ENCODE assay signal across 1 cellular context in genomic region chr17:40283662-40284061, GRCh38.
TF ChIP-seq lines count a peak whose summit lies in the region.

No MANE protein-coding gene starts in this region.

TF ChIP-seq in GM12878, 131 proteins besides CTCF, POLR2A, EP300 and RAD21 (continued from another document and continues in another):
- no peak for TF ChIP-seq CEBPZ (IDR thresholded peaks at IDR 0.05; ENCODE audit: low read depth, low read length)
- TF ChIP-seq GATAD2B (conservative IDR thresholded peaks at IDR 0.05; ENCODE audit: low read depth): no peak
- TF ChIP-seq SKIL (IDR thresholded peaks at IDR 0.05; ENCODE audit: low read depth, poor library complexity, severe bottlenecking): no peak
- no peak for TF ChIP-seq SMAD1 (IDR thresholded peaks at IDR 0.05; ENCODE audit: low read depth, partially characterized antibody)
- TF ChIP-seq ETV6 (conservative IDR thresholded peaks at IDR 0.05 in 1 of 2, IDR thresholded peaks at IDR 0.05 in 1 of 2; ENCODE audit: borderline replicate concordance in 1 of 2, low read depth in 1 of 2): no peak
- no peak for TF ChIP-seq NR2C2 (IDR thresholded peaks at IDR 0.05; ENCODE audit: borderline replicate concordance, control insufficient read depth, insufficient read length, low read depth)
- peak; percentile 58 for TF ChIP-seq JUNB (IDR thresholded peaks at IDR 0.05)
- no peak for TF ChIP-seq PAX8 (IDR thresholded peaks at IDR 0.05)
- no peak for TF ChIP-seq ZNF24 (IDR thresholded peaks at IDR 0.05)
- TF ChIP-seq TCF12 (IDR thresholded peaks at IDR 0.05; ENCODE audit: low read depth, low read length): no peak
- TF ChIP-seq KDM1A (IDR thresholded peaks at IDR 0.05; ENCODE audit: borderline replicate concordance): no peak
- no peak for TF ChIP-seq FOXM1 (IDR thresholded peaks at IDR 0.05; ENCODE audit: low read depth, low read length)
- TF ChIP-seq IRF3 (IDR thresholded peaks at IDR 0.05): no peak
- TF ChIP-seq PAX5 (IDR thresholded peaks at IDR 0.05; ENCODE audit: borderline replicate concordance, low read depth, low read length): no peak
- no peak for TF ChIP-seq PKNOX1 (IDR thresholded peaks at IDR 0.05)
- TF ChIP-seq NR2C1 (IDR thresholded peaks at IDR 0.05): peak; percentile 80
- no peak for TF ChIP-seq ELK1 (IDR thresholded peaks at IDR 0.05; ENCODE audit: low read depth, low read length)
- no peak for TF ChIP-seq ZBTB33 (IDR thresholded peaks at IDR 0.05)
- TF ChIP-seq BRCA1 (IDR thresholded peaks at IDR 0.05; ENCODE audit: low read depth, low read length): no peak
- no peak for TF ChIP-seq ZBTB4 (CRISPR knock-in tag; IDR thresholded peaks at IDR 0.05)
- TF ChIP-seq IKZF1 (conservative IDR thresholded peaks at IDR 0.05): 0 out of 2 replicates have a peak, but pooled peaks have one; percentile 30
- no peak for TF ChIP-seq KAT2A (conservative IDR thresholded peaks at IDR 0.05; ENCODE audit: control insufficient read depth, low read depth, low read length)
- no peak for TF ChIP-seq RELA (IDR thresholded peaks at IDR 0.05; ENCODE audit: borderline replicate concordance, partially characterized antibody)
- TF ChIP-seq E2F4 (IDR thresholded peaks at IDR 0.05; ENCODE audit: low read depth, low read length): no peak
- TF ChIP-seq CEBPB (IDR thresholded peaks at IDR 0.05; ENCODE audit: borderline replicate concordance in 1 of 2, low read depth in 2 of 2, low read length in 2 of 2): no peak
- no peak for TF ChIP-seq POLR2AphosphoS2 (IDR thresholded peaks at IDR 0.05; ENCODE audit: low read depth, low read length)
- TF ChIP-seq BCL11A (IDR thresholded peaks at IDR 0.05; ENCODE audit: low read depth, low read length): peak; percentile 72; the same call in 1 of the 2 replicates
- TF ChIP-seq TCF3 (IDR thresholded peaks at IDR 0.05; ENCODE audit: borderline replicate concordance, insufficient read depth, low read depth, low read length): no peak
- TF ChIP-seq NRF1 (conservative IDR thresholded peaks at IDR 0.05; ENCODE audit: low read depth, low read length): no peak
- no peak for TF ChIP-seq MAX (IDR thresholded peaks at IDR 0.05; ENCODE audit: low read depth, low read length)
- peak; percentile 76 for TF ChIP-seq RAD51 (IDR thresholded peaks at IDR 0.05)
- TF ChIP-seq CREM (IDR thresholded peaks at IDR 0.05; ENCODE audit: low read depth): no peak
- TF ChIP-seq CHD1 (IDR thresholded peaks at IDR 0.05; ENCODE audit: low read depth, low read length): no peak
- TF ChIP-seq HDGF (IDR thresholded peaks at IDR 0.05): no peak
- TF ChIP-seq POLR2AphosphoS5 (IDR thresholded peaks at IDR 0.05; ENCODE audit: low read length): no peak
- TF ChIP-seq JUND (IDR thresholded peaks at IDR 0.05; ENCODE audit: low read depth, low read length): no peak
- TF ChIP-seq MEF2A (IDR thresholded peaks at IDR 0.05; ENCODE audit: insufficient read depth, low read depth, low read length): no peak
- no peak for TF ChIP-seq SP1 (IDR thresholded peaks at IDR 0.05; ENCODE audit: low read depth, low read length)
- no peak for TF ChIP-seq ZNF274 (IDR thresholded peaks at IDR 0.05; ENCODE audit: insufficient read depth, insufficient read length)
- TF ChIP-seq NFXL1 (IDR thresholded peaks at IDR 0.05; ENCODE audit: borderline replicate concordance): no peak
- TF ChIP-seq SMAD5 (IDR thresholded peaks at IDR 0.05; ENCODE audit: low read depth): no peak
- peak; percentile 53; the same call in 1 of the 2 replicates for TF ChIP-seq DPF2 (IDR thresholded peaks at IDR 0.05)
- no peak for TF ChIP-seq SRF (IDR thresholded peaks at IDR 0.05; ENCODE audit: low read depth in 2 of 2, low read length in 2 of 2)
- TF ChIP-seq NFYA (IDR thresholded peaks at IDR 0.05; ENCODE audit: borderline replicate concordance, low read depth, low read length): no peak
- TF ChIP-seq TCF7 (IDR thresholded peaks at IDR 0.05; ENCODE audit: borderline replicate concordance): no peak
- no peak for TF ChIP-seq ZNF622 (IDR thresholded peaks at IDR 0.05)
- no peak for TF ChIP-seq SMARCA5 (IDR thresholded peaks at IDR 0.05)
- peak; percentile 92 for TF ChIP-seq ATF7 (IDR thresholded peaks at IDR 0.05; ENCODE audit: low read depth)
- TF ChIP-seq EZH2 (IDR thresholded peaks at IDR 0.05; ENCODE audit: borderline replicate concordance, control insufficient read depth, low read depth, low read length): no peak
- 0 out of 2 replicates have a peak, but pooled peaks have one; percentile 29 for TF ChIP-seq RELB (IDR thresholded peaks at IDR 0.05; ENCODE audit: low read depth)
- TF ChIP-seq PML (IDR thresholded peaks at IDR 0.05; ENCODE audit: low read length): no peak
- no peak for TF ChIP-seq FOS (IDR thresholded peaks at IDR 0.05; ENCODE audit: borderline replicate concordance, extremely low read depth, insufficient read length)
